23 cellular contexts compared by ENCODE assay signal in genomic region chr5:11363779-11364178, GRCh38.
"Had no signal": no experiment of that assay in that cellular context is flagged by ENCODE, and none has a peak within 500 bp of the region (broad histone marks: within the 10 kb centered on the region; RNA-seq: fewer than 3 reads in every experiment).

No MANE protein-coding gene starts in this region.

- H3K27ac ChIP-seq: epithelial cell of prostate, foreskin keratinocyte, gastroesophageal sphincter, heart left ventricle, hepatocyte, neutrophil, pancreas, right lobe of liver, suprapubic skin, transverse colon, upper lobe of right lung, uterus had no signal

- H3K4me2 ChIP-seq: hepatocyte had no signal

- DNase-seq: effector CD8-positive, alpha-beta T cell; endodermal cell; foreskin keratinocyte; heart left ventricle; kidney; naive B cell; pancreas; right lobe of liver; small intestine; stimulated activated CD4-positive, alpha-beta T cell treated with anti-CD3 and anti-CD28 coated beads, Interleukin-1b, Interleukin-23, amount 100 ng/mL, for 48 hours; stimulated activated CD4-positive, alpha-beta T cell treated with anti-CD3 and anti-CD28 coated beads, Interleukin-4, amount 100 ng/mL, for 1 hour; stimulated activated CD8-positive, alpha-beta memory T cell treated with anti-CD3 and anti-CD28 coated beads, Interleukin-4, amount 100 ng/mL, for 48 hours; stimulated activated naive CD4-positive, alpha-beta T cell; stimulated activated naive CD8-positive, alpha-beta T cell treated with anti-CD3 and anti-CD28 coated beads, Interleukin-15, amount 100 ng/mL, for 72 hours; transverse colon; upper lobe of right lung; uterus had no signal

- H3K4me3 ChIP-seq: gastroesophageal sphincter, heart left ventricle, hepatocyte, lung, pancreas, right lobe of liver, suprapubic skin, transverse colon, upper lobe of right lung, uterus had no signal

- H3K36me3 ChIP-seq: gastroesophageal sphincter, neutrophil, right lobe of liver, suprapubic skin, transverse colon, upper lobe of right lung, uterus had no signal

- H3K27me3 ChIP-seq: foreskin keratinocyte, hepatocyte, neutrophil, pancreas, right lobe of liver, suprapubic skin, transverse colon, upper lobe of right lung, uterus had no signal

- H3K9me3 ChIP-seq: gastroesophageal sphincter, heart left ventricle, neutrophil, pancreas, right lobe of liver, suprapubic skin, transverse colon, upper lobe of right lung, uterus had no signal

- H3K4me1 ChIP-seq: foreskin keratinocyte, gastroesophageal sphincter, heart left ventricle, right lobe of liver, suprapubic skin, transverse colon, upper lobe of right lung, uterus had no signal

- H2AFZ ChIP-seq: hepatocyte had no signal
